8 cellular contexts compared by ENCODE assay signal in genomic region chr10:15168296-15168780, GRCh38. TPM values are rescaled to one million over a fixed set of nuclear protein-coding genes. Genes with fewer than 3 reads are reported as not detected.
DNase-seq lines count a peak whose midpoint lies in the region; ATAC-seq and TF ChIP-seq lines count a peak whose summit lies in the region.

Gene NMT2, minus strand, starts transcription at chr10:15168693. Its CDS starts 81 bp downstream, at chr10:15168612.

- H3K27ac Mint-ChIP-seq in activated CD8-positive, alpha-beta memory T cell treated with anti-CD3 and anti-CD28 coated beads, Interleukin-2, amount 10 ng/mL, durations not matched to agents 7 days and 5 days, result peak within 1 kb of the TSS; percentile 97
- peak within 1 kb of the TSS; percentile 78 for H3K27ac Mint-ChIP-seq in central memory CD8-positive, alpha-beta T cell (ENCODE audit: low read depth)
- H3K27ac Mint-ChIP-seq in stimulated activated naive CD8-positive, alpha-beta T cell treated with anti-CD3 and anti-CD28 coated beads, Interleukin-15, amount 100 ng/mL, for 72 hours, result peak within 1 kb of the TSS; percentile 97 to 98

- no peaks in the 10 kb centered on the region for H3K27me3 Mint-ChIP-seq in activated CD8-positive, alpha-beta memory T cell treated with anti-CD3 and anti-CD28 coated beads, Interleukin-2, amount 10 ng/mL, durations not matched to agents 7 days and 5 days
- H3K27me3 Mint-ChIP-seq in central memory CD8-positive, alpha-beta T cell, result no peaks in the 10 kb centered on the region
- H3K27me3 Mint-ChIP-seq in stimulated activated naive CD8-positive, alpha-beta T cell treated with anti-CD3 and anti-CD28 coated beads, Interleukin-15, amount 100 ng/mL, for 72 hours, result no peaks in the 10 kb centered on the region

- peak; percentile 81 for ATAC-seq in activated CD8-positive, alpha-beta memory T cell treated with anti-CD3 and anti-CD28 coated beads, Interleukin-2, amount 10 ng/mL, durations not matched to agents 7 days and 5 days
- ATAC-seq in GM21717 (IDR thresholded peaks at IDR 0.05; ENCODE audit: unreplicated experiment), result peak; percentile 91
- peak; percentile 74 for ATAC-seq in central memory CD8-positive, alpha-beta T cell (replicated peaks; ENCODE audit: extremely low read depth, poor library complexity, severe bottlenecking)
- ATAC-seq in stimulated activated naive CD8-positive, alpha-beta T cell treated with anti-CD3 and anti-CD28 coated beads, Interleukin-15, amount 100 ng/mL, for 72 hours, result peak; percentile 84

- H3K9me3 Mint-ChIP-seq in activated CD8-positive, alpha-beta memory T cell treated with anti-CD3 and anti-CD28 coated beads, Interleukin-2, amount 10 ng/mL, durations not matched to agents 7 days and 5 days (ENCODE audit: low read depth), result no peaks in the 10 kb centered on the region
- H3K9me3 Mint-ChIP-seq in central memory CD8-positive, alpha-beta T cell, result no peaks in the 10 kb centered on the region
- no peaks in the 10 kb centered on the region for H3K9me3 Mint-ChIP-seq in stimulated activated naive CD8-positive, alpha-beta T cell treated with anti-CD3 and anti-CD28 coated beads, Interleukin-15, amount 100 ng/mL, for 72 hours

- no peak for DNase-seq in activated CD8-positive, alpha-beta memory T cell treated with anti-CD3 and anti-CD28 coated beads, Interleukin-2, amount 10 ng/mL, durations not matched to agents 7 days and 5 days
- DNase-seq in activated CD8-positive, alpha-beta memory T cell treated with anti-CD3 and anti-CD28 coated beads, Interleukin-2, amount 50 U/mL, for 4 hours, result no peak
- peak; percentile 88 for DNase-seq in HuH-7 (ENCODE audit: low spot score)
- peak in 1 of 2 donors; percentile 64 for DNase-seq in central memory CD8-positive, alpha-beta T cell (ENCODE audit: low spot score in 2 of 2)
- DNase-seq in left kidney (ENCODE audit: low read depth, low spot score), result peak; percentile 96
- peak in 1 of 2 donors; percentile 81 for DNase-seq in stimulated activated naive CD8-positive, alpha-beta T cell treated with anti-CD3 and anti-CD28 coated beads, Interleukin-15, amount 100 ng/mL, for 72 hours

- H3K4me3 Mint-ChIP-seq in activated CD8-positive, alpha-beta memory T cell treated with anti-CD3 and anti-CD28 coated beads, Interleukin-2, amount 10 ng/mL, durations not matched to agents 7 days and 5 days, result peak within 1 kb of the TSS; percentile 82
- H3K4me3 Mint-ChIP-seq in central memory CD8-positive, alpha-beta T cell, result peak within 1 kb of the TSS; percentile 89
- peak within 1 kb of the TSS; percentile 89 to 98 for H3K4me3 Mint-ChIP-seq in stimulated activated naive CD8-positive, alpha-beta T cell treated with anti-CD3 and anti-CD28 coated beads, Interleukin-15, amount 100 ng/mL, for 72 hours

- no peaks in the 10 kb centered on the region for H3K36me3 Mint-ChIP-seq in activated CD8-positive, alpha-beta memory T cell treated with anti-CD3 and anti-CD28 coated beads, Interleukin-2, amount 10 ng/mL, durations not matched to agents 7 days and 5 days
- peaks cover 6% of the 10 kb centered on the region for H3K36me3 Mint-ChIP-seq in central memory CD8-positive, alpha-beta T cell (ENCODE audit: insufficient read depth)

- CTCF ChIA-PET in activated CD8-positive, alpha-beta memory T cell treated with anti-CD3 and anti-CD28 coated beads, Interleukin-2, amount 10 ng/mL, durations not matched to agents 7 days and 5 days (lab: Charles Lee), result interaction anchor here (0.6 to 2.2 kb wide), 15 partner anchors 12 to 196 kb away, joined by 3 to 13 read pairs (median 4); no protein-coding TSS in a partner anchor

- peaks cover 45% of the 10 kb centered on the region for H3K4me1 Mint-ChIP-seq in activated CD8-positive, alpha-beta memory T cell treated with anti-CD3 and anti-CD28 coated beads, Interleukin-2, amount 10 ng/mL, durations not matched to agents 7 days and 5 days
- H3K4me1 Mint-ChIP-seq in central memory CD8-positive, alpha-beta T cell, result peaks cover 56% of the 10 kb centered on the region
- H3K4me1 Mint-ChIP-seq in stimulated activated naive CD8-positive, alpha-beta T cell treated with anti-CD3 and anti-CD28 coated beads, Interleukin-15, amount 100 ng/mL, for 72 hours, result peaks cover 61% of the 10 kb centered on the region

TF ChIP-seq in PFSK-1, 5 proteins besides CTCF, POLR2A, EP300 and RAD21:
- TF ChIP-seq POLR2AphosphoS5 (IDR thresholded peaks at IDR 0.05; ENCODE audit: low read depth, low read length) (peak; percentile 78), TAF1 (IDR thresholded peaks at IDR 0.05; ENCODE audit: borderline replicate concordance, insufficient read depth, low read length) (peak; percentile 75; the same call in 1 of the 2 replicates), SIN3A (IDR thresholded peaks at IDR 0.05; ENCODE audit: borderline replicate concordance, insufficient read depth, low read length) (0 out of 2 replicates have a peak, but pooled peaks have one; percentile 24), REST (IDR thresholded peaks at IDR 0.05; ENCODE audit: insufficient read depth in 1 of 2, low read depth in 2 of 2, low read length in 2 of 2) (0 out of 4 replicates have a peak, but pooled peaks of 1 of the 2 experiments have one; percentile 58), FOXP2 (optimal IDR thresholded peaks at IDR 0.05; ENCODE audit: borderline replicate concordance, extremely low read depth, extremely low read length, insufficient read depth) (peak; percentile 41)

RNA-seq across cellular contexts. Expression of gene NMT2, which starts in this region (rescaled TPM):
- total RNA-seq in activated CD8-positive, alpha-beta memory T cell treated with anti-CD3 and anti-CD28 coated beads, Interleukin-2, amount 10 ng/mL, durations not matched to agents 7 days and 5 days, result 10 to 100 TPM; 21.3 to 31.7 TPM
- 8.4 TPM for polyA plus RNA-seq in PFSK-1 (2012; ENCODE audit: insufficient read length, low read depth)

Comparison
In these comparisons a context has a peak if more than half of its experiments do, and no peak if none do; other contexts are left out.
1. DNase-seq: peak in HuH-7 (single experiment) and left kidney (single experiment); none in activated CD8-positive, alpha-beta memory T cell treated with anti-CD3 and anti-CD28 coated beads, Interleukin-2, amount 10 ng/mL, durations not matched to agents 7 days and 5 days (single experiment) and activated CD8-positive, alpha-beta memory T cell treated with anti-CD3 and anti-CD28 coated beads, Interleukin-2, amount 50 U/mL, for 4 hours (single experiment).
2. Peak in every context shown above with its lines, with median percentiles within 50 percentile points of each other: ATAC-seq, H3K27ac Mint-ChIP-seq and H3K4me3 Mint-ChIP-seq.